8 cellular contexts compared by ENCODE assay signal in the genomic region with DNA sequence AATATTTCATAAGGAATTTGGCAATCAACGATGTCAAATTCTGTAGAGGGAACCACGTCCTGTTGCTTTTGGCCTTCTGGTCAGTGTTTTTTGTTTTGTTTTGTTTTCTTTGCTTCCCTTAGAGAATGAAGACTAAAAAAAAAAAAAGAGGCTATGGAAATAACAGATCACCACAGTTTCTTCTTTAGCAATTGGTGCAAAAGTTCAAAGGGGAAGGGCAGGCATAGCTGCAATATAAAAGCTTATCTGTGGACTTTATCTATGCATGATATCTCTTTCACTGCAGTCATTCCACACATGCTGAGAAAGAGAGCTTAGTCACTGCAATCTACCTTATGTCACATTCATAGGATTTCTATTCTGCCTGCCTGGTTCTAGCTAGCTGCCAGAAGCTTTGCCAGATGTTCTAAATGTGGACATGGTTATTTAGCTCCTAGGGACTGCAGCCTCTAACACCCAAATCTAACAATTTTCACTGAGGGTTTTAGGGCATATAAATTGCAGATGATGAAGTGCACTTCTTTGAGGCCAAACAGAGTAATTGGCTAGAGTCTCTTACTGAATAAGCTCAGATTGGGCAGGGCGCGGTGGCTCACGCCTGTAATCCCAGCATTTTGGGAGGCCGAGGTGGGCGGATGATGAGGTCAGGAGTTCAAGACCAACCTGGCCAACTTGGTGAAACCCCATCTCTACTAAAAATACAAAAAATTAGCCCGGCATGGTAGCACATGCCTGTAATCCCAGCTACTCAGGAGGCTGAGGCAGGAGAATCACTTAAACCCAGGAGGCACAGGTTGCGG.
DNase-seq lines count a peak whose midpoint lies in the region; ATAC-seq and TF ChIP-seq lines count a peak whose summit lies in the region.

No MANE protein-coding gene starts in this region.

- H3K27me3 ChIP-seq in ascending aorta, result no peaks in the 10 kb centered on the region
- H3K27me3 ChIP-seq in right cardiac atrium (ENCODE audit: control insufficient read depth, insufficient read depth), result no peaks in the 10 kb centered on the region
- no peaks in the 10 kb centered on the region for H3K27me3 ChIP-seq in thoracic aorta (replicated peaks; ENCODE audit: insufficient read depth)

- H3K36me3 ChIP-seq in ascending aorta (no peaks in the 10 kb centered on the region), thoracic aorta (no peaks in the 10 kb centered on the region)

- peaks cover 4 to 17% of the 10 kb centered on the region in 2 donors for H3K4me1 ChIP-seq in ascending aorta
- H3K4me1 ChIP-seq in right cardiac atrium (ENCODE audit: control insufficient read depth, insufficient read depth, low read length), result no peaks in the 10 kb centered on the region
- H3K4me1 ChIP-seq in thoracic aorta (ENCODE audit: control insufficient read depth in 1 of 2, low read depth in 2 of 2), result peaks cover 11 to 25% of the 10 kb centered on the region in 2 donors

- no peak for TF ChIP-seq CTCF in ascending aorta (IDR thresholded peaks at IDR 0.05)
- no peak for TF ChIP-seq CTCF in thoracic aorta (IDR thresholded peaks at IDR 0.05)
- no peak for TF ChIP-seq CTCF in GM20000 (IDR thresholded peaks at IDR 0.05; ENCODE audit: extremely low read depth, missing control alignments)

- peak; percentile 91 to 94 for ATAC-seq in right cardiac atrium
- peak; percentile 64 for ATAC-seq in thoracic aorta (ENCODE audit: insufficient number of reproducible peaks, low FRiP score, low read depth)
- ATAC-seq in GM21447 (IDR thresholded peaks at IDR 0.05; ENCODE audit: unreplicated experiment), result no peak
- no peak for ATAC-seq in HG02885 (IDR thresholded peaks at IDR 0.05; ENCODE audit: poor library complexity, unreplicated experiment)

- no peak overlapping the region for H3K4me3 ChIP-seq in ascending aorta
- no peak overlapping the region for H3K4me3 ChIP-seq in right cardiac atrium (ENCODE audit: low read length)
- H3K4me3 ChIP-seq in thoracic aorta, result peak overlapping the region; percentile 13

- H3K27ac ChIP-seq in ascending aorta, result peak overlapping the region; percentile 28 to 79
- H3K27ac ChIP-seq in right cardiac atrium (ENCODE audit: low read length), result no peak overlapping the region
- peak overlapping the region; percentile 76 to 82 for H3K27ac ChIP-seq in thoracic aorta

- H3K9me3 ChIP-seq in ascending aorta (no peaks in the 10 kb centered on the region), right cardiac atrium (ENCODE audit: control insufficient read depth, low read length) (no peaks in the 10 kb centered on the region), thoracic aorta (no peaks in the 10 kb centered on the region)

- intact Hi-C loops in ascending aorta (cut with DNase I), result loop anchor here (5.0 kb wide), 1 partner anchor 638 kb away; a partner anchor contains a TSS
- intact Hi-C loops in right cardiac atrium (cut with DNase I), result no loop called here

- 62% methylated on average over 9 of the region's 9 CpGs for WGBS in right cardiac atrium

- DNase-seq in NCI-H2196 (lab: John Stamatoyannopoulos, UW; ENCODE audit: unreplicated experiment), result peak; percentile 2
- no peak for DNase-seq in NCI-H2196 treated with DMSO at 0.1 percent for 48 hours (lab: John Stamatoyannopoulos, UW; ENCODE audit: unreplicated experiment)
- DNase-seq in ascending aorta (ENCODE audit: low spot score in 2 of 2), result peak in 1 of 2 donors; percentile 71
- DNase-seq in right cardiac atrium, result peak; percentile 28 to 77 (median 55)
- no peak for DNase-seq in thoracic aorta (ENCODE audit: low spot score)
- DNase-seq in GM20000 (ENCODE audit: low spot score), result no peak

Comparison
In these comparisons a context has a peak if more than half of its experiments do, and no peak if none do; other contexts are left out.
1. DNase-seq: peak in NCI-H2196 (single experiment) and right cardiac atrium (3 of 3); none in NCI-H2196 treated with DMSO at 0.1 percent for 48 hours (single experiment), thoracic aorta (single experiment) and GM20000 (single experiment).
2. ATAC-seq: peak in right cardiac atrium (2 of 2) and thoracic aorta (single experiment); none in GM21447 (single experiment) and HG02885 (single experiment).